ENCODE assay signal across 20 cellular contexts in the genomic region with DNA sequence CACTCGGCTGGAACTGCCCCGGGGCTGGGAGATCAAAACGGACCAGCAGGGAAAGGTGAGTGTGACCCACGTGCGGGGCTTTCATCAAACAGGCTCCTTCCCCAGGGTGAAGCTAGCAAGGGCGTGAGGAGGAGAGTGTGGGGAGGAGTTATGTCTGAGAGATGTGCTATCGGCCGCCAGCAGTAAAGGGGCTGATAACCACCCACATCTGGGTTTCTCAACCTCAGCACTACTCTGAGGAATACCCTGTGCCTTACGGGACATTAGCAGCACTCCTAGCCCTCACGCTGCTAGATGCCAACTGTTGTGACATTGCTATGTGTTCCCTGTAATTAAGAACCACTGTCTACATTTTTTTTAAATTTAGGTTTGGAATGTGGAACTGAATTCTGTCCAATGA.
DNase-seq lines count a peak whose midpoint lies in the region; ATAC-seq, FAIRE-seq and TF ChIP-seq lines count a peak whose summit lies in the region.
"Had no signal": no experiment of that assay in that cellular context is flagged by ENCODE, and none has a peak within 500 bp of the region (broad histone marks: within the 10 kb centered on the region; RNA-seq: fewer than 3 reads in every experiment).

No MANE protein-coding gene starts in this region.

- H3K79me2 ChIP-seq in HepG2 (ENCODE audit: insufficient read depth, low read length), result no peaks in the 10 kb centered on the region

- in situ Hi-C loops in HepG2 (cut with HindIII; ENCODE audit: extremely low pct_ligation_motif_present, low pct_unique_long_range_greater_than_20kb), result loop anchor here (25.0 kb wide), 2 partner anchors 243 to 368 kb away; no protein-coding TSS in a partner anchor

- no peak overlapping the region for H2AFZ ChIP-seq in HepG2 (ENCODE audit: low read length)

- H3K36me3 ChIP-seq in HepG2 (replicated peaks in 1 of 2; ENCODE audit: control insufficient read depth in 1 of 2, insufficient read depth in 2 of 2, low read length in 2 of 2), result no peaks in the 10 kb centered on the region
- H3K36me3 ChIP-seq in right lobe of liver, result no peaks in the 10 kb centered on the region
- no peaks in the 10 kb centered on the region for H3K36me3 ChIP-seq in bronchial epithelial cell (ENCODE audit: control insufficient read depth, insufficient read depth, low read length)
- H3K36me3 ChIP-seq in vagina, result no peaks in the 10 kb centered on the region

- no peaks in the 10 kb centered on the region for H4K20me1 ChIP-seq in HepG2 (ENCODE audit: insufficient read depth, low read length)

- ATAC-seq in HepG2 (peak; percentile 67), right lobe of liver (no peak), HG03097 (IDR thresholded peaks at IDR 0.05; ENCODE audit: low FRiP score, unreplicated experiment) (no peak)

- peak overlapping the region; percentile 28; the same call in 1 of the 2 replicates for H3K4me2 ChIP-seq in HepG2 (ENCODE audit: low read depth, low read length)

- TF ChIP-seq POLR2A in HepG2 (IDR thresholded peaks at IDR 0.05; ENCODE audit: insufficient read depth in 1 of 2, low read depth in 2 of 2, low read length in 2 of 2) (no peak), right lobe of liver (IDR thresholded peaks at IDR 0.05) (no peak), vagina (IDR thresholded peaks at IDR 0.05) (no peak)

- TF ChIP-seq RAD21 in HepG2 (CRISPR knock-in tag; IDR thresholded peaks at IDR 0.05), result no peak

- H3K4me3 ChIP-seq in HepG2 (replicated peaks in 1 of 3; ENCODE audit: insufficient read depth in 1 of 3, low read depth in 2 of 3, low read length in 3 of 3), result no peak overlapping the region; a peak in 1 of 6 replicates
- H3K4me3 ChIP-seq in right lobe of liver, result no peak overlapping the region
- H3K4me3 ChIP-seq in bronchial epithelial cell (ENCODE audit: low read depth, low read length), result no peak overlapping the region
- no peak overlapping the region for H3K4me3 ChIP-seq in vagina

- DNase-seq in HepG2 (ENCODE audit: low spot score), result no peak
- DNase-seq in right lobe of liver, result no peak
- DNase-seq in bronchial epithelial cell (ENCODE audit: low read depth), result no peak
- DNase-seq in islet precursor cell, result peak; percentile 15
- DNase-seq in MV-4-11 (lab: John Stamatoyannopoulos, UW), result no peak
- no peak for DNase-seq in vagina (ENCODE audit: extremely low spot score in 2 of 2)
- DNase-seq: 8988T, AML-193, H9, HFFc6, Kasumi-1, NCI-H1417, NCI-H1694 treated with DMSO at 0.1 percent for 48 hours, NCI-H2081 treated with DMSO at 0.1 percent for 48 hours, NCI-H2171 treated with DMSO at 0.1 percent for 48 hours, NCI-H524 treated with DMSO at 0.1 percent for 48 hours, NCI-H82, Right ventricle myocardium superior had no signal

- POLR2A ChIA-PET in HepG2 (lab: Yijun Ruan, JAX), result no interaction called here

- no peak for TF ChIP-seq EP300 in HepG2 (IDR thresholded peaks at IDR 0.05; ENCODE audit: low read depth in 2 of 2, low read length in 2 of 2)
- TF ChIP-seq EP300 in HepG2 (CRISPR knock-in tag; IDR thresholded peaks at IDR 0.05; ENCODE audit: borderline replicate concordance), result no peak

- CTCF ChIA-PET in HepG2 (lab: Yijun Ruan, JAX; ENCODE audit: low intra/inter-chr PET ratio, low total read pairs), result no interaction called here

- H3K27ac ChIP-seq in HepG2 (ENCODE audit: extremely low read length, insufficient read depth, low read length) (no peak overlapping the region), right lobe of liver (no peak overlapping the region), vagina (no peak overlapping the region)

- FAIRE-seq in HepG2 (lab: Jason Lieb, UNC) (no peak), bronchial epithelial cell (lab: Jason Lieb, UNC) (peak; percentile 18)
- FAIRE-seq: RCC 7860 had no signal

- H3K9me3 ChIP-seq in HepG2 (ENCODE audit: low read length), result no peaks in the 10 kb centered on the region
- H3K9me3 ChIP-seq in right lobe of liver, result no peaks in the 10 kb centered on the region
- H3K9me3 ChIP-seq in vagina, result no peaks in the 10 kb centered on the region

- H3K27me3 ChIP-seq in HepG2 (ENCODE audit: control insufficient read depth in 1 of 2, insufficient read depth in 2 of 2, low read length in 2 of 2) (peaks cover 0 to 23% of the 10 kb centered on the region in 2 experiments; a peak in 4 of 5 replicates), right lobe of liver (no peaks in the 10 kb centered on the region), bronchial epithelial cell (ENCODE audit: control insufficient read depth, insufficient read depth, low read length) (no peaks in the 10 kb centered on the region), vagina (no peaks in the 10 kb centered on the region)

- 15% methylated on average over 9 of the region's 10 CpGs for WGBS in HepG2 (ENCODE audit: low lambda C conversion rate)
- WGBS in right lobe of liver (ENCODE audit: insufficient coverage, low coverage, low lambda C conversion rate, missing lambda C conversion rate), result 80% methylated on average over 1 of the region's 10 CpGs

- H3K9ac ChIP-seq in HepG2 (ENCODE audit: insufficient read depth, low read depth, low read length), result no peak overlapping the region

- intact Hi-C loops in HepG2 (cut with micrococcal nuclease; ENCODE audit: unreplicated experiment) (no loop called here), right lobe of liver (cut with DNase I) (no loop called here), vagina (cut with DNase I) (no loop called here)

- BruUV-seq in HepG2 (replicated peaks; lab: Mats Ljungman, UMichigan), result no TSS peak

- peaks cover 48% of the 10 kb centered on the region for H3K4me1 ChIP-seq in HepG2 (ENCODE audit: insufficient read depth, low read length)
- peaks cover 0 to 4% (median 2%) of the 10 kb centered on the region in 4 donors for H3K4me1 ChIP-seq in right lobe of liver
- H3K4me1 ChIP-seq in vagina, result no peaks in the 10 kb centered on the region

- no peak for TF ChIP-seq CTCF in HepG2 (CRISPR knock-in tag; IDR thresholded peaks at IDR 0.05)
- no peak for TF ChIP-seq CTCF in right lobe of liver (IDR thresholded peaks at IDR 0.05)
- no peak for TF ChIP-seq CTCF in bronchial epithelial cell (IDR thresholded peaks at IDR 0.05; ENCODE audit: insufficient read depth, low read length, severe bottlenecking)
- TF ChIP-seq CTCF in vagina (IDR thresholded peaks at IDR 0.05), result no peak

TF ChIP-seq in HepG2, 621 proteins besides CTCF, POLR2A, EP300 and RAD21:
- TF ChIP-seq YEATS2 (CRISPR knock-in tag; IDR thresholded peaks at IDR 0.05; ENCODE audit: borderline replicate concordance), result no peak
- TF ChIP-seq, protein P1, sequence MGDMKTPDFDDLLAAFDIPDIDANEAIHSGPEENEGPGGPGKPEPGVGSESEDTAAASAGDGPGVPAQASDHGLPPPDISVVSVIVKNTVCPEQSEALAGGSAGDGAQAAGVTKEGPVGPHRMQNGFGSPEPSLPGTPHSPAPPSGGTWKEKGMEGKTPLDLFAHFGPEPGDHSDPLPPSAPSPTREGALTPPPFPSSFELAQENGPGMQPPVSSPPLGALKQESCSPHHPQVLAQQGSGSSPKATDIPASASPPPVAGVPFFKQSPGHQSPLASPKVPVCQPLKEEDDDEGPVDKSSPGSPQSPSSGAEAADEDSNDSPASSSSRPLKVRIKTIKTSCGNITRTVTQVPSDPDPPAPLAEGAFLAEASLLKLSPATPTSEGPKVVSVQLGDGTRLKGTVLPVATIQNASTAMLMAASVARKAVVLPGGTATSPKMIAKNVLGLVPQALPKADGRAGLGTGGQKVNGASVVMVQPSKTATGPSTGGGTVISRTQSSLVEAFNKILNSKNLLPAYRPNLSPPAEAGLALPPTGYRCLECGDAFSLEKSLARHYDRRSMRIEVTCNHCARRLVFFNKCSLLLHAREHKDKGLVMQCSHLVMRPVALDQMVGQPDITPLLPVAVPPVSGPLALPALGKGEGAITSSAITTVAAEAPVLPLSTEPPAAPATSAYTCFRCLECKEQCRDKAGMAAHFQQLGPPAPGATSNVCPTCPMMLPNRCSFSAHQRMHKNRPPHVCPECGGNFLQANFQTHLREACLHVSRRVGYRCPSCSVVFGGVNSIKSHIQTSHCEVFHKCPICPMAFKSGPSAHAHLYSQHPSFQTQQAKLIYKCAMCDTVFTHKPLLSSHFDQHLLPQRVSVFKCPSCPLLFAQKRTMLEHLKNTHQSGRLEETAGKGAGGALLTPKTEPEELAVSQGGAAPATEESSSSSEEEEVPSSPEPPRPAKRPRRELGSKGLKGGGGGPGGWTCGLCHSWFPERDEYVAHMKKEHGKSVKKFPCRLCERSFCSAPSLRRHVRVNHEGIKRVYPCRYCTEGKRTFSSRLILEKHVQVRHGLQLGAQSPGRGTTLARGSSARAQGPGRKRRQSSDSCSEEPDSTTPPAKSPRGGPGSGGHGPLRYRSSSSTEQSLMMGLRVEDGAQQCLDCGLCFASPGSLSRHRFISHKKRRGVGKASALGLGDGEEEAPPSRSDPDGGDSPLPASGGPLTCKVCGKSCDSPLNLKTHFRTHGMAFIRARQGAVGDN (CRISPR knock-in tag; IDR thresholded peaks at IDR 0.05), result peak; percentile 27; the same call in 1 of the 2 replicates
- TF ChIP-seq ZNF367 (CRISPR knock-in tag; IDR thresholded peaks at IDR 0.05; ENCODE audit: borderline replicate concordance), result no peak
- TF ChIP-seq NFKB2 (CRISPR knock-in tag; IDR thresholded peaks at IDR 0.05; ENCODE audit: borderline replicate concordance), result 0 out of 2 replicates have a peak, but pooled peaks have one; percentile 27
- TF ChIP-seq HMG20A (CRISPR knock-in tag; IDR thresholded peaks at IDR 0.05; ENCODE audit: borderline replicate concordance), result no peak
- TF ChIP-seq, protein P2, sequence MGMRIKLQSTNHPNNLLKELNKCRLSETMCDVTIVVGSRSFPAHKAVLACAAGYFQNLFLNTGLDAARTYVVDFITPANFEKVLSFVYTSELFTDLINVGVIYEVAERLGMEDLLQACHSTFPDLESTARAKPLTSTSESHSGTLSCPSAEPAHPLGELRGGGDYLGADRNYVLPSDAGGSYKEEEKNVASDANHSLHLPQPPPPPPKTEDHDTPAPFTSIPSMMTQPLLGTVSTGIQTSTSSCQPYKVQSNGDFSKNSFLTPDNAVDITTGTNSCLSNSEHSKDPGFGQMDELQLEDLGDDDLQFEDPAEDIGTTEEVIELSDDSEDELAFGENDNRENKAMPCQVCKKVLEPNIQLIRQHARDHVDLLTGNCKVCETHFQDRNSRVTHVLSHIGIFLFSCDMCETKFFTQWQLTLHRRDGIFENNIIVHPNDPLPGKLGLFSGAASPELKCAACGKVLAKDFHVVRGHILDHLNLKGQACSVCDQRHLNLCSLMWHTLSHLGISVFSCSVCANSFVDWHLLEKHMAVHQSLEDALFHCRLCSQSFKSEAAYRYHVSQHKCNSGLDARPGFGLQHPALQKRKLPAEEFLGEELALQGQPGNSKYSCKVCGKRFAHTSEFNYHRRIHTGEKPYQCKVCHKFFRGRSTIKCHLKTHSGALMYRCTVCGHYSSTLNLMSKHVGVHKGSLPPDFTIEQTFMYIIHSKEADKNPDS (CRISPR knock-in tag; IDR thresholded peaks at IDR 0.05), result no peak
